ENCODE assay signal across 1 cellular context in genomic region chr2:215425021-215425782, GRCh38.
A peak's percentile ranks its signal among the peaks of the same experiment; 100 is the strongest.
TF ChIP-seq lines count a peak whose summit lies in the region.

No MANE protein-coding gene starts in this region.

TF ChIP-seq in IMR-90, 13 proteins besides CTCF, POLR2A, EP300 and RAD21:
- no peak for TF ChIP-seq MAZ (IDR thresholded peaks at IDR 0.05; ENCODE audit: borderline replicate concordance, low read depth, low read length)
- TF ChIP-seq BHLHE40 (IDR thresholded peaks at IDR 0.05; ENCODE audit: low read depth, low read length) = peak; percentile 67; the same call in 1 of the 2 replicates
